Comparison of ENCODE assay signal across 6 cellular contexts in genomic region chr19:30008169-30008568, GRCh38.
"Had no signal": no experiment of that assay in that cellular context is flagged by ENCODE, and none has a peak within 500 bp of the region (broad histone marks: within the 10 kb centered on the region; RNA-seq: fewer than 3 reads in every experiment).

No MANE protein-coding gene starts in this region.

- FAIRE-seq: GM12878, GM12892, GM18507, GM19239 had no signal

- ATAC-seq: GM12878 had no signal

- H3K4me3 ChIP-seq: GM12878 had no signal

- DNase-seq: GDM1, GF-D8 had no signal
